In genomic region chr2:212956665-212957064, GRCh38 we compare ENCODE assay signal across 16 cellular contexts.
DNase-seq lines count a peak whose midpoint lies in the region; ATAC-seq and TF ChIP-seq lines count a peak whose summit lies in the region.
"Had no signal": no experiment of that assay in that cellular context is flagged by ENCODE, and none has a peak within 500 bp of the region (broad histone marks: within the 10 kb centered on the region; RNA-seq: fewer than 3 reads in every experiment).

No MANE protein-coding gene starts in this region.

- peak overlapping the region; percentile 7 to 79 (median 56) for H3K4me3 Mint-ChIP-seq in CD8-positive, alpha-beta memory T cell
- H3K4me3 Mint-ChIP-seq in stimulated activated naive B cell treated with anti-CD40 and anti-IgM and Interleukin-4, amounts not matched to agents 10 μg/mL and 1 μg/mL and 100 μg/mL, for 72 hours, result no peak overlapping the region
- H3K4me3 Mint-ChIP-seq: central memory CD8-positive, alpha-beta T cell had no signal

- intact Hi-C loops in psoas muscle (cut with DNase I), result no loop called here

- H3K9me3 Mint-ChIP-seq in CD8-positive, alpha-beta memory T cell, result peaks cover 0 to 5% (median 0%) of the 10 kb centered on the region in 5 donors
- H3K9me3 Mint-ChIP-seq in stimulated activated naive B cell treated with anti-CD40 and anti-IgM and Interleukin-4, amounts not matched to agents 10 μg/mL and 1 μg/mL and 100 μg/mL, for 72 hours, result no peaks in the 10 kb centered on the region

- peak overlapping the region in 6 of 8 donors; percentile 49 to 99 (median 91) for H3K27ac Mint-ChIP-seq in CD8-positive, alpha-beta memory T cell
- H3K27ac Mint-ChIP-seq in stimulated activated naive B cell treated with anti-CD40 and anti-IgM and Interleukin-4, amounts not matched to agents 10 μg/mL and 1 μg/mL and 100 μg/mL, for 72 hours, result no peak overlapping the region

- H3K36me3 Mint-ChIP-seq in CD8-positive, alpha-beta memory T cell, result peaks cover 0 to 27% (median 5%) of the 10 kb centered on the region in 3 donors
- H3K36me3 Mint-ChIP-seq in stimulated activated naive B cell treated with anti-CD40 and anti-IgM and Interleukin-4, amounts not matched to agents 10 μg/mL and 1 μg/mL and 100 μg/mL, for 72 hours, result peaks cover 12 to 25% of the 10 kb centered on the region in 2 donors

- H3K4me3 ChIP-seq in CD8-positive, alpha-beta memory T cell (ENCODE audit: low read length), result no peak overlapping the region
- H3K4me3 ChIP-seq in psoas muscle, result peak overlapping the region; percentile 28
- H3K4me3 ChIP-seq: suprapubic skin had no signal

- CTCF ChIA-PET in CD8-positive, alpha-beta memory T cell (lab: Charles Lee), result no interaction called here

- 6 to 26% (median 13%) methylated on average over 2 of the region's 2 CpGs for WGBS in psoas muscle, 3 donors

- H3K27me3 Mint-ChIP-seq in CD8-positive, alpha-beta memory T cell, result no peaks in the 10 kb centered on the region
- H3K27me3 Mint-ChIP-seq in stimulated activated naive B cell treated with anti-CD40 and anti-IgM and Interleukin-4, amounts not matched to agents 10 μg/mL and 1 μg/mL and 100 μg/mL, for 72 hours, result no peaks in the 10 kb centered on the region
- H3K27me3 Mint-ChIP-seq: central memory CD8-positive, alpha-beta T cell had no signal

- TF ChIP-seq CTCF in psoas muscle (IDR thresholded peaks at IDR 0.05), result no peak

- H3K4me1 ChIP-seq in CD8-positive, alpha-beta memory T cell (ENCODE audit: insufficient read depth, low read length), result peaks cover 9% of the 10 kb centered on the region
- H3K4me1 ChIP-seq in psoas muscle, result peaks cover 30% of the 10 kb centered on the region

- ATAC-seq in psoas muscle, result no peak
- ATAC-seq in GM18868 (IDR thresholded peaks at IDR 0.05; ENCODE audit: unreplicated experiment), result no peak
- no peak for ATAC-seq in stimulated activated naive B cell treated with anti-CD40 and anti-IgM and Interleukin-4, amounts not matched to agents 10 μg/mL and 1 μg/mL and 100 μg/mL, for 72 hours (replicated peaks)

- no peak for DNase-seq in CD8-positive, alpha-beta memory T cell
- DNase-seq in M059J (ENCODE audit: low read depth) (peak; percentile 32), fibroblast of peridontal ligament (ENCODE audit: extremely low read depth) (peak; percentile 61), psoas muscle (no peak), G401 (ENCODE audit: low spot score) (no peak), epidermal melanocyte (ENCODE audit: insufficient read length, low spot score) (no peak)
- no peak for DNase-seq in stimulated activated naive B cell treated with anti-CD40 and anti-IgM and Interleukin-4, amounts not matched to agents 10 μg/mL and 1 μg/mL and 100 μg/mL, for 72 hours
- DNase-seq: activated naive CD4-positive, alpha-beta T cell treated with anti-CD3 and anti-CD28 coated beads, Interleukin-2, amount 50 U/mL, for 16 hours; DMS79 treated with DMSO at 0.1 percent for 48 hours; hypothalamus; NCI-H2081 treated with DMSO at 0.1 percent for 48 hours; occipital lobe; WERI-Rb-1 had no signal

- H3K4me1 Mint-ChIP-seq in CD8-positive, alpha-beta memory T cell, result peaks cover 33 to 60% (median 49%) of the 10 kb centered on the region in 3 donors
- H3K4me1 Mint-ChIP-seq in stimulated activated naive B cell treated with anti-CD40 and anti-IgM and Interleukin-4, amounts not matched to agents 10 μg/mL and 1 μg/mL and 100 μg/mL, for 72 hours, result peaks cover 14 to 19% of the 10 kb centered on the region in 2 donors

- H3K9me3 ChIP-seq in CD8-positive, alpha-beta memory T cell (ENCODE audit: low read length), result no peaks in the 10 kb centered on the region
- H3K9me3 ChIP-seq in psoas muscle, result no peaks in the 10 kb centered on the region
- H3K9me3 ChIP-seq: suprapubic skin had no signal

- in situ Hi-C loops in G401 (cut with HindIII; ENCODE audit: low sequenced_read_pairs), result no loop called here

- no peak overlapping the region for H3K27ac ChIP-seq in CD8-positive, alpha-beta memory T cell (ENCODE audit: low read depth, low read length)
- no peak overlapping the region for H3K27ac ChIP-seq in psoas muscle
- H3K27ac ChIP-seq: suprapubic skin, WERI-Rb-1 had no signal

- POLR2A ChIA-PET in CD8-positive, alpha-beta memory T cell (lab: Charles Lee), result no interaction called here

- H3K27me3 ChIP-seq in CD8-positive, alpha-beta memory T cell (ENCODE audit: insufficient read depth, low read length, poor library complexity, severe bottlenecking), result no peaks in the 10 kb centered on the region
- no peaks in the 10 kb centered on the region for H3K27me3 ChIP-seq in psoas muscle (ENCODE audit: insufficient read depth in 3 of 3, low read length in 2 of 3)
- H3K27me3 ChIP-seq: suprapubic skin had no signal

- H3K36me3 ChIP-seq in CD8-positive, alpha-beta memory T cell (ENCODE audit: insufficient read depth, low read length), result no peaks in the 10 kb centered on the region
- no peaks in the 10 kb centered on the region for H3K36me3 ChIP-seq in psoas muscle (ENCODE audit: insufficient read depth in 1 of 2, low read depth in 1 of 2)
- H3K36me3 ChIP-seq: suprapubic skin, WERI-Rb-1 had no signal

Comparison
In these comparisons a context has a peak if more than half of its experiments do, and no peak if none do; other contexts are left out.
1. DNase-seq: peak in M059J (single experiment) and fibroblast of peridontal ligament (single experiment); none in CD8-positive, alpha-beta memory T cell (0 of 5), psoas muscle (0 of 2), G401 (single experiment), epidermal melanocyte (single experiment) and stimulated activated naive B cell treated with anti-CD40 and anti-IgM and Interleukin-4, amounts not matched to agents 10 μg/mL and 1 μg/mL and 100 μg/mL, for 72 hours (single experiment).
2. H3K4me3 Mint-ChIP-seq: peak in CD8-positive, alpha-beta memory T cell (7 of 7); none in stimulated activated naive B cell treated with anti-CD40 and anti-IgM and Interleukin-4, amounts not matched to agents 10 μg/mL and 1 μg/mL and 100 μg/mL, for 72 hours (0 of 2).